1 cellular context compared by ENCODE assay signal in the genomic region with DNA sequence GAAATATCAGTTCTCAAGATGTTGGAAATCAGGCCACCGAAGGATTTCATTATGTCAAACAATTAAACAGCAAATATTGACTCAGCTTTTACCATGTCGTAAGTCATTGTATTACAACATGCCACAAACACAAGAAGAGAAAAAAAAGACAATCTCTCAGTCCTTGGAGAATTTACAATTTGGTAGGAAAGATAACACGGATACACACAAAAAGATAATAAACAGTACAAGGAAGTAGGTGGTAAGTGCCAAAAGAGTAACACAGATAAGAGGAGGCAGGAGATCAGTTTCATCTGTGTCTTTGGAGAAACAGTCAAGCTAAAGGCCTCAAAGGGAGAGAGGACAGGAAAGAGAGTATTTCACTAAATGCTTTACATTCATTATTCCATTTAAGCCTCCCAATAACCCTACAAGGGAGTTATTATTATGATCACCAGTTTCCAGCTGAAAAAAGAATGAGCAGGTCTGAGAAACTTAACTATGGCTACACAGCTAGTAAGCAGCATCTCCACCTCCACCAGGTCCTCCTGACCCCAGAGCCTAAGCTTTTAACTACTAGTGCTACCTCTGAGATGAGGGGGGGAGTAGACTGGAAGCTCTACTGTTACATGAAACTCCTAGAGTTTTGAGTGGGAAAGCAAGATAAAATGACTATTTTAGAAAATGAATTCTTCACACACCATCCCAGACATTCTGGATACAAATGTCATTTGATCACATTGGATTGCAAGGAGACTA.
A peak's percentile ranks its signal among the peaks of the same experiment; 100 is the strongest.
TF ChIP-seq lines count a peak whose summit lies in the region.

No MANE protein-coding gene starts in this region.

TF ChIP-seq in K562, 482 proteins besides CTCF, POLR2A, EP300 and RAD21 (continued from another document and continues in another):
- TF ChIP-seq, protein P1, sequence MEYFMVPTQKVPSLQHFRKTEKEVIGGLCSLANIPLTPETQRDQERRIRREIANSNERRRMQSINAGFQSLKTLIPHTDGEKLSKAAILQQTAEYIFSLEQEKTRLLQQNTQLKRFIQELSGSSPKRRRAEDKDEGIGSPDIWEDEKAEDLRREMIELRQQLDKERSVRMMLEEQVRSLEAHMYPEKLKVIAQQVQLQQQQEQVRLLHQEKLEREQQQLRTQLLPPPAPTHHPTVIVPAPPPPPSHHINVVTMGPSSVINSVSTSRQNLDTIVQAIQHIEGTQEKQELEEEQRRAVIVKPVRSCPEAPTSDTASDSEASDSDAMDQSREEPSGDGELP (CRISPR knock-in tag; IDR thresholded peaks at IDR 0.05; ENCODE audit: borderline replicate concordance) = no peak
- TF ChIP-seq MAX (CRISPR knock-in tag; IDR thresholded peaks at IDR 0.05) = no peak
- TF ChIP-seq, protein P2, sequence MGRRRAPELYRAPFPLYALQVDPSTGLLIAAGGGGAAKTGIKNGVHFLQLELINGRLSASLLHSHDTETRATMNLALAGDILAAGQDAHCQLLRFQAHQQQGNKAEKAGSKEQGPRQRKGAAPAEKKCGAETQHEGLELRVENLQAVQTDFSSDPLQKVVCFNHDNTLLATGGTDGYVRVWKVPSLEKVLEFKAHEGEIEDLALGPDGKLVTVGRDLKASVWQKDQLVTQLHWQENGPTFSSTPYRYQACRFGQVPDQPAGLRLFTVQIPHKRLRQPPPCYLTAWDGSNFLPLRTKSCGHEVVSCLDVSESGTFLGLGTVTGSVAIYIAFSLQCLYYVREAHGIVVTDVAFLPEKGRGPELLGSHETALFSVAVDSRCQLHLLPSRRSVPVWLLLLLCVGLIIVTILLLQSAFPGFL (CRISPR knock-in tag; IDR thresholded peaks at IDR 0.05) = no peak
- 0 out of 2 replicates have a peak, but pooled peaks have one; percentile 11 for TF ChIP-seq MGA (IDR thresholded peaks at IDR 0.05)
- no peak for TF ChIP-seq SETDB1 (IDR thresholded peaks at IDR 0.05; ENCODE audit: low read length)
- no peak; the same call in 1 of the 2 replicates for TF ChIP-seq EGR1 (conservative IDR thresholded peaks at IDR 0.05)
- TF ChIP-seq HIVEP1 (CRISPR knock-in tag; IDR thresholded peaks at IDR 0.05) = no peak
- peak; percentile 40 for TF ChIP-seq PHF20 (IDR thresholded peaks at IDR 0.05; ENCODE audit: partially characterized antibody)
- TF ChIP-seq KLF13 (tag; IDR thresholded peaks at IDR 0.05; ENCODE audit: borderline replicate concordance, low read depth) = no peak
- no peak for TF ChIP-seq ZNF347 (CRISPR knock-in tag; IDR thresholded peaks at IDR 0.05; ENCODE audit: low read depth)
- no peak for TF ChIP-seq HINFP (tag; conservative IDR thresholded peaks at IDR 0.05; ENCODE audit: low read depth)
- peak; percentile 58; the same call in 1 of the 2 replicates for TF ChIP-seq NFATC3 (IDR thresholded peaks at IDR 0.05)
- no peak for TF ChIP-seq PTTG1 (tag; IDR thresholded peaks at IDR 0.05; ENCODE audit: low read depth)
- no peak for TF ChIP-seq HDAC6 (IDR thresholded peaks at IDR 0.05; ENCODE audit: low read depth, low read length)
- TF ChIP-seq SMARCC2 (IDR thresholded peaks at IDR 0.05; ENCODE audit: low read depth) = peak; percentile 88
- TF ChIP-seq SP2 (IDR thresholded peaks at IDR 0.05; ENCODE audit: extremely low read depth, low read depth, low read length, poor library complexity, severe bottlenecking) = no peak
- no peak for TF ChIP-seq NR2F6 (CRISPR knock-in tag; IDR thresholded peaks at IDR 0.05)
- TF ChIP-seq EWSR1 (IDR thresholded peaks at IDR 0.05; ENCODE audit: borderline replicate concordance, low read depth, partially characterized antibody) = no peak
- peak; percentile 96 for TF ChIP-seq MEIS2 (IDR thresholded peaks at IDR 0.05; ENCODE audit: partially characterized antibody)
- TF ChIP-seq ZBTB33 (CRISPR knock-in tag; IDR thresholded peaks at IDR 0.05) = no peak
- TF ChIP-seq ETS2 (tag; IDR thresholded peaks at IDR 0.05; ENCODE audit: borderline replicate concordance, poor library complexity, severe bottlenecking) = no peak
- no peak for TF ChIP-seq GABPB2 (CRISPR knock-in tag; conservative IDR thresholded peaks at IDR 0.05)
- peak; percentile 17 for TF ChIP-seq E2F8 (IDR thresholded peaks at IDR 0.05; ENCODE audit: low read depth, partially characterized antibody)
- no peak for TF ChIP-seq TBP (optimal IDR thresholded peaks at IDR 0.05; ENCODE audit: low read depth, low read length)
- TF ChIP-seq ZNF830 (CRISPR knock-in tag; IDR thresholded peaks at IDR 0.05) = no peak
- TF ChIP-seq ZNF274 (IDR thresholded peaks at IDR 0.05; ENCODE audit: borderline replicate concordance, low read depth, low read length) = no peak
- TF ChIP-seq, protein P3, sequence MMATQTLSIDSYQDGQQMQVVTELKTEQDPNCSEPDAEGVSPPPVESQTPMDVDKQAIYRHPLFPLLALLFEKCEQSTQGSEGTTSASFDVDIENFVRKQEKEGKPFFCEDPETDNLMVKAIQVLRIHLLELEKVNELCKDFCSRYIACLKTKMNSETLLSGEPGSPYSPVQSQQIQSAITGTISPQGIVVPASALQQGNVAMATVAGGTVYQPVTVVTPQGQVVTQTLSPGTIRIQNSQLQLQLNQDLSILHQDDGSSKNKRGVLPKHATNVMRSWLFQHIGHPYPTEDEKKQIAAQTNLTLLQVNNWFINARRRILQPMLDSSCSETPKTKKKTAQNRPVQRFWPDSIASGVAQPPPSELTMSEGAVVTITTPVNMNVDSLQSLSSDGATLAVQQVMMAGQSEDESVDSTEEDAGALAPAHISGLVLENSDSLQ (IDR thresholded peaks at IDR 0.05) = peak; percentile 81
- no peak for TF ChIP-seq MEF2A (IDR thresholded peaks at IDR 0.05; ENCODE audit: control insufficient read depth, low read depth, low read length)
- TF ChIP-seq KDM1A (IDR thresholded peaks at IDR 0.05) = peak; percentile 82 to 90
